Comparison of ENCODE assay signal across 14 cellular contexts in the genomic region with DNA sequence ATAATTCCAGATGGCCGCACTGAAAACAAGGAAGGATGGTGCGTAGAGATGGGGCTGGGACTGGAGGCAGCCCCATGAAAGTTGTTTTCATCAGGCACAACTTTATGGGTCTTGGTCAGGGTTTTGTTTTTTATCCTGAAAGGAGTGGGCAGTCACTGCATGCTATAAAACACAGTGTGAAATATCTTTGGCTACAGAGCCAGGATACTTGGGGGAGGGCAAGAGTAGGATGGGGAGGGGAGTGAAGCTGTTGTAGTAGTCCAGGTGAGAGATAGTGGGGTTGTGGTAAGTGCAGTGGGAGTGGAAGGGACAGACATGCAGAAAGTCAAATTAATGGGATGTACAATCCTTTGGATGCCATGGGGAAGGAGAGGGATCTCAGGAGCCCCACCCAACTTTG. TPM values are rescaled to one million over a fixed set of nuclear protein-coding genes. Genes with fewer than 3 reads are reported as not detected.
"Had no signal": no experiment of that assay in that cellular context is flagged by ENCODE, and none has a peak within 500 bp of the region (broad histone marks: within the 10 kb centered on the region; RNA-seq: fewer than 3 reads in every experiment).

No MANE protein-coding gene starts in this region.

- H3K27ac Mint-ChIP-seq: activated naive CD4-positive, alpha-beta T cell treated with anti-CD3 and anti-CD28 coated beads, Interleukin-2, amount 50 U/mL, for 24 hours; activated T-cell treated with anti-CD3 and anti-CD28 coated beads, Interleukin-2, amount 50 U/mL, for 24 hours had no signal

- H3K27me3 ChIP-seq: esophagus squamous epithelium, left lung, right lobe of liver, suprapubic skin, upper lobe of right lung had no signal

- H3K9me3 Mint-ChIP-seq: activated naive CD4-positive, alpha-beta T cell treated with anti-CD3 and anti-CD28 coated beads, Interleukin-2, amount 50 U/mL, for 24 hours; activated T-cell treated with anti-CD3 and anti-CD28 coated beads, Interleukin-2, amount 50 U/mL, for 24 hours had no signal

- H3K4me3 Mint-ChIP-seq: activated naive CD4-positive, alpha-beta T cell treated with anti-CD3 and anti-CD28 coated beads, Interleukin-2, amount 50 U/mL, for 24 hours; activated T-cell treated with anti-CD3 and anti-CD28 coated beads, Interleukin-2, amount 50 U/mL, for 24 hours had no signal

- H3K4me3 ChIP-seq: esophagus squamous epithelium, left lung, right lobe of liver, suprapubic skin, upper lobe of right lung had no signal

- DNase-seq: activated CD4-positive, alpha-beta T cell treated with anti-CD3 and anti-CD28 coated beads, Interleukin-2, amount 50 U/mL, for 4 hours; activated effector memory CD4-positive, alpha-beta T cell treated with Interleukin-2 at 50 U/mL for 16 hours; activated T-cell treated with anti-CD3 and anti-CD28 coated beads, Interleukin-2, amount 50 U/mL, for 24 hours; esophagus squamous epithelium; foreskin fibroblast; head of caudate nucleus; left lung; mesenchymal stem cell; right lobe of liver; stimulated activated CD4-positive, alpha-beta T cell treated with anti-CD3 and anti-CD28 coated beads, Interleukin-12 subunit alpha, Interleukin-12 subunit beta, amount 100 ng/mL, for 4 hours; stimulated activated naive CD4-positive, alpha-beta T cell; upper lobe of right lung had no signal

- ATAC-seq: left lung, right lobe of liver, upper lobe of right lung had no signal

- H3K9me3 ChIP-seq: esophagus squamous epithelium, left lung, right lobe of liver, suprapubic skin, upper lobe of right lung had no signal

- H3K27ac ChIP-seq: esophagus squamous epithelium, left lung, right lobe of liver, suprapubic skin, upper lobe of right lung had no signal

- H3K27me3 Mint-ChIP-seq: activated naive CD4-positive, alpha-beta T cell treated with anti-CD3 and anti-CD28 coated beads, Interleukin-2, amount 50 U/mL, for 24 hours; activated T-cell treated with anti-CD3 and anti-CD28 coated beads, Interleukin-2, amount 50 U/mL, for 24 hours had no signal

- H3K4me1 ChIP-seq: left lung, right lobe of liver, suprapubic skin, upper lobe of right lung had no signal

RNA-seq across cellular contexts. Expression of gene PTTG2, which starts 56.5 kb away (rescaled TPM):
- total RNA-seq: suprapubic skin had no signal
